Comparison of ENCODE assay signal across 8 cellular contexts in the genomic region with DNA sequence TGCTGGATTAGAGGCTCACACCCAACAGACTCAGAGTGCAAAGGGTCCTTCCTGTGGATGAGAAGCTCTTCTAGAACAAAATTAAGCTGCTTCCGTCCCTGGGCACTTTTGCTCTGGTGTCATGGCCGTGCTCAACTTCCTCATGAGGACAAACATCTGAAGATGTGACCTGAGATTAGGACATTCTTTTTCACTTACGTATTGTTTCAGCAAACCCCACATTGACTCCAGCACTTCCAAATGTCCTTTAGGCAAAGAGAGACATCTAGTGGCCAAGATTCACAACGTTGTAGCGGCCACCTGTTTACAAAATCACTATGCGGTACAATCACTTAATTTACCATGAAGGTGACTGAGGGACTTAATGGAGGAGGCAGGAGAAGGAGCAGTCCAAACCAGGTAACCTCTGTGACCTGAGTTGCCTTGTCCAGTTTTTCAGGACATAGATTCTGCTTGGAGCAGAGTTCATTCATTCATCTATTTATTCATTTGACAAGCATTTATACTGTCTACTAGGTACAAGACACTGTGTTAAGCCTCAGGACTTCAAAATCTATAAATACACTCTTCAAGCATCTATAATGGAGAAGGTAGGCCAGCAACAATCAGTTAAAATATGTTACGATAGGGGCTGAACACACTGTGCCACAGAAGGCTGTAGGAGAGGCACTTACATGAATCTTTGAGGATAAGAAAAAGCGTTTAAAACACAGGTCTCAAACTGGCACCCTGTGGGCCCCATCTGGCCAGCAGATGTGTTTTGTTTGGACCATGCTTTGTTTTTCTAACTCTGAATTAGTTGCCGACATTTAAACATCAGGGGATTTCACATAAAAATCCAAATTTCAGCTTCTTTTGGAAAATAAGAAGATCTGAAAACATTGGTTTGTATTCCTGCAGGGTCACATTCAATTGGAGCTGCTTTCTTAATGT. TPM values are rescaled to one million over a fixed set of nuclear protein-coding genes. Genes with fewer than 3 reads are reported as not detected.
DNase-seq lines count a peak whose midpoint lies in the region; ATAC-seq and TF ChIP-seq lines count a peak whose summit lies in the region.

No MANE protein-coding gene starts in this region.

- H3K27ac ChIP-seq in left ventricle myocardium inferior (replicated peaks): peak overlapping the region; percentile 51

- no peaks in the 10 kb centered on the region for H3K36me3 Mint-ChIP-seq in activated naive CD8-positive, alpha-beta T cell treated with anti-CD3 and anti-CD28 coated beads, Interleukin-2, amount 10 ng/mL, durations not matched to agents 7 days and 5 days

- no peaks in the 10 kb centered on the region for H3K9me3 Mint-ChIP-seq in activated naive CD8-positive, alpha-beta T cell treated with anti-CD3 and anti-CD28 coated beads, Interleukin-2, amount 10 ng/mL, durations not matched to agents 7 days and 5 days

- no peaks in the 10 kb centered on the region for H3K9me3 ChIP-seq in left ventricle myocardium inferior (replicated peaks)

- POLR2A ChIA-PET in activated naive CD8-positive, alpha-beta T cell treated with anti-CD3 and anti-CD28 coated beads, Interleukin-2, amount 10 ng/mL, durations not matched to agents 7 days and 5 days (lab: Charles Lee): no interaction called here

- H3K4me1 ChIP-seq in left ventricle myocardium inferior: peaks cover 21% of the 10 kb centered on the region

- peaks cover 5% of the 10 kb centered on the region for H3K27me3 ChIP-seq in left ventricle myocardium inferior (ENCODE audit: low read depth)

- peak; percentile 85 for TF ChIP-seq CTCF in left ventricle myocardium inferior (IDR thresholded peaks at IDR 0.05; ENCODE audit: borderline replicate concordance)

- H3K27ac Mint-ChIP-seq in activated naive CD8-positive, alpha-beta T cell treated with anti-CD3 and anti-CD28 coated beads, Interleukin-2, amount 10 ng/mL, durations not matched to agents 7 days and 5 days: no peak overlapping the region

- H3K36me3 ChIP-seq in left ventricle myocardium inferior: no peaks in the 10 kb centered on the region

- intact Hi-C loops in left ventricle myocardium inferior (cut with micrococcal nuclease): loop anchor here (5.0 kb wide), 1 partner anchor 55 kb away; no protein-coding TSS in a partner anchor

- no peak overlapping the region for H3K4me3 Mint-ChIP-seq in activated naive CD8-positive, alpha-beta T cell treated with anti-CD3 and anti-CD28 coated beads, Interleukin-2, amount 10 ng/mL, durations not matched to agents 7 days and 5 days

- peak; percentile 79 for ATAC-seq in GM19351 (IDR thresholded peaks at IDR 0.05; ENCODE audit: unreplicated experiment)
- ATAC-seq in HG03521 (IDR thresholded peaks at IDR 0.05; ENCODE audit: unreplicated experiment): peak; percentile 86
- peak; percentile 71 for ATAC-seq in activated naive CD8-positive, alpha-beta T cell treated with anti-CD3 and anti-CD28 coated beads, Interleukin-2, amount 10 ng/mL, durations not matched to agents 7 days and 5 days (ENCODE audit: low read depth)

- no peak overlapping the region for H3K4me3 ChIP-seq in left ventricle myocardium inferior

- H3K27me3 Mint-ChIP-seq in activated naive CD8-positive, alpha-beta T cell treated with anti-CD3 and anti-CD28 coated beads, Interleukin-2, amount 10 ng/mL, durations not matched to agents 7 days and 5 days: peaks cover 12% of the 10 kb centered on the region

- H3K4me1 Mint-ChIP-seq in activated naive CD8-positive, alpha-beta T cell treated with anti-CD3 and anti-CD28 coated beads, Interleukin-2, amount 10 ng/mL, durations not matched to agents 7 days and 5 days: peaks cover 2% of the 10 kb centered on the region

- DNase-seq in DMS153 treated with DMSO at 0.1 percent for 48 hours (lab: John Stamatoyannopoulos, UW; ENCODE audit: unreplicated experiment) (peak; percentile 63), NCI-H526 treated with DMSO at 0.1 percent for 48 hours (lab: John Stamatoyannopoulos, UW) (peak; percentile 88), left ventricle myocardium inferior (no peak), renal cortical epithelial cell (ENCODE audit: low read depth) (peak; percentile 90), cortex of kidney (lab: John Stamatoyannopoulos, UW) (no peak)
- DNase-seq in activated naive CD8-positive, alpha-beta T cell treated with anti-CD3 and anti-CD28 coated beads, Interleukin-2, amount 10 ng/mL, durations not matched to agents 7 days and 5 days: no peak

RNA-seq across cellular contexts. Expression of gene ADGRF1, which starts 5.6 kb away (rescaled TPM):
- not detected for total RNA-seq in activated naive CD8-positive, alpha-beta T cell treated with anti-CD3 and anti-CD28 coated beads, Interleukin-2, amount 10 ng/mL, durations not matched to agents 7 days and 5 days
- total RNA-seq in left ventricle myocardium inferior: not detected
- 18.3 and 36.6 TPM in 2 replicates for total RNA-seq in renal cortical epithelial cell

Comparison
In these comparisons a context has a peak if more than half of its experiments do, and no peak if none do; other contexts are left out.
1. DNase-seq: peak in DMS153 treated with DMSO at 0.1 percent for 48 hours (single experiment), NCI-H526 treated with DMSO at 0.1 percent for 48 hours (single experiment) and renal cortical epithelial cell (single experiment); none in activated naive CD8-positive, alpha-beta T cell treated with anti-CD3 and anti-CD28 coated beads, Interleukin-2, amount 10 ng/mL, durations not matched to agents 7 days and 5 days (single experiment), left ventricle myocardium inferior (single experiment) and cortex of kidney (single experiment).
2. RNA of gene ADGRF1, which starts 5.6 kb away (total RNA-seq): 18.3 to 36.6 TPM in renal cortical epithelial cell; not detected in activated naive CD8-positive, alpha-beta T cell treated with anti-CD3 and anti-CD28 coated beads, Interleukin-2, amount 10 ng/mL, durations not matched to agents 7 days and 5 days and not detected in left ventricle myocardium inferior (single experiment); every median in the first group is over 10 times any median in the second.
3. Peak in every context shown above with its lines, with median percentiles within 50 percentile points of each other: ATAC-seq.